ENCODE assay signal across 1 cellular context in genomic region chr18:58258707-58259342, GRCh38.
TF ChIP-seq lines count a peak whose summit lies in the region.

No MANE protein-coding gene starts in this region.

TF ChIP-seq in K562, 482 proteins besides CTCF, POLR2A, EP300 and RAD21 (continued from another document):
- TF ChIP-seq MGA (IDR thresholded peaks at IDR 0.05), result peak; percentile 45; the same call in 1 of the 2 replicates
- peak; percentile 70 for TF ChIP-seq TAL1 (IDR thresholded peaks at IDR 0.05)
- no peak for TF ChIP-seq ZNF589 (CRISPR knock-in tag; IDR thresholded peaks at IDR 0.05; ENCODE audit: low read depth)
- no peak for TF ChIP-seq BRF2 (IDR thresholded peaks at IDR 0.05; ENCODE audit: borderline replicate concordance, insufficient read depth, insufficient read length)
- TF ChIP-seq ETV1 (tag; conservative IDR thresholded peaks at IDR 0.05; ENCODE audit: low read depth), result 0 out of 2 replicates have a peak, but pooled peaks have one; percentile 3
- TF ChIP-seq ZNF764 (CRISPR knock-in tag; IDR thresholded peaks at IDR 0.05; ENCODE audit: low read depth), result no peak
- no peak for TF ChIP-seq TCF7 (IDR thresholded peaks at IDR 0.05; ENCODE audit: borderline replicate concordance)
- no peak for TF ChIP-seq POLR2AphosphoS2 (IDR thresholded peaks at IDR 0.05; ENCODE audit: low read length)
- TF ChIP-seq KAT8 (IDR thresholded peaks at IDR 0.05; ENCODE audit: low read depth), result no peak
- TF ChIP-seq HNRNPK (IDR thresholded peaks at IDR 0.05; ENCODE audit: low read depth, low read length, poor library complexity, severe bottlenecking), result no peak
- TF ChIP-seq, protein P1, sequence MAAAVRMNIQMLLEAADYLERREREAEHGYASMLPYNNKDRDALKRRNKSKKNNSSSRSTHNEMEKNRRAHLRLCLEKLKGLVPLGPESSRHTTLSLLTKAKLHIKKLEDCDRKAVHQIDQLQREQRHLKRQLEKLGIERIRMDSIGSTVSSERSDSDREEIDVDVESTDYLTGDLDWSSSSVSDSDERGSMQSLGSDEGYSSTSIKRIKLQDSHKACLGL (CRISPR knock-in tag; IDR thresholded peaks at IDR 0.05; ENCODE audit: borderline replicate concordance, poor library complexity, severe bottlenecking), result no peak
- peak; percentile 74 for TF ChIP-seq ZNF507 (tag; conservative IDR thresholded peaks at IDR 0.05)
- peak; percentile 27 for TF ChIP-seq PRDM10 (IDR thresholded peaks at IDR 0.05; ENCODE audit: partially characterized antibody)
- TF ChIP-seq SNRNP70 (optimal IDR thresholded peaks at IDR 0.05; ENCODE audit: low read depth, low read length), result no peak
- TF ChIP-seq MYC (IDR thresholded peaks at IDR 0.05; ENCODE audit: low read depth, low read length), result no peak
- no peak for TF ChIP-seq MYC (CRISPR knock-in tag; IDR thresholded peaks at IDR 0.05; ENCODE audit: borderline replicate concordance, low read depth)
- TF ChIP-seq, protein P2, sequence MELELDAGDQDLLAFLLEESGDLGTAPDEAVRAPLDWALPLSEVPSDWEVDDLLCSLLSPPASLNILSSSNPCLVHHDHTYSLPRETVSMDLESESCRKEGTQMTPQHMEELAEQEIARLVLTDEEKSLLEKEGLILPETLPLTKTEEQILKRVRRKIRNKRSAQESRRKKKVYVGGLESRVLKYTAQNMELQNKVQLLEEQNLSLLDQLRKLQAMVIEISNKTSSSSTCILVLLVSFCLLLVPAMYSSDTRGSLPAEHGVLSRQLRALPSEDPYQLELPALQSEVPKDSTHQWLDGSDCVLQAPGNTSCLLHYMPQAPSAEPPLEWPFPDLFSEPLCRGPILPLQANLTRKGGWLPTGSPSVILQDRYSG (tag; conservative IDR thresholded peaks at IDR 0.05; ENCODE audit: low read depth), result no peak
- peak; percentile 63 for TF ChIP-seq SMARCA4 (IDR thresholded peaks at IDR 0.05)
- TF ChIP-seq DACH1 (IDR thresholded peaks at IDR 0.05; ENCODE audit: partially characterized antibody), result peak; percentile 29
- TF ChIP-seq SUPT5H (IDR thresholded peaks at IDR 0.05), result no peak
- peak; percentile 48 for TF ChIP-seq SMAD4 (CRISPR knock-in tag; conservative IDR thresholded peaks at IDR 0.05)
- no peak for TF ChIP-seq SMAD3 (CRISPR knock-in tag; conservative IDR thresholded peaks at IDR 0.05)
- TF ChIP-seq TCF3 (CRISPR knock-in tag; IDR thresholded peaks at IDR 0.05), result peak; percentile 66
- TF ChIP-seq ZBTB26 (CRISPR knock-in tag; IDR thresholded peaks at IDR 0.05), result no peak
- TF ChIP-seq ETS2 (tag; IDR thresholded peaks at IDR 0.05; ENCODE audit: borderline replicate concordance, poor library complexity, severe bottlenecking), result no peak
- no peak for TF ChIP-seq CBX2 (IDR thresholded peaks at IDR 0.05; ENCODE audit: insufficient read depth, low read length, poor library complexity, severe bottlenecking)
- no peak for TF ChIP-seq SRSF9 (IDR thresholded peaks at IDR 0.05; ENCODE audit: borderline replicate concordance, low read depth, low read length)
- no peak for TF ChIP-seq NCOA4 (IDR thresholded peaks at IDR 0.05; ENCODE audit: partially characterized antibody)
